29 cellular contexts compared by ENCODE assay signal in genomic region chr3:172559029-172559428, GRCh38. TPM values are rescaled to one million over a fixed set of nuclear protein-coding genes. Genes with fewer than 3 reads are reported as not detected.
DNase-seq lines count a peak whose midpoint lies in the region; ATAC-seq and TF ChIP-seq lines count a peak whose summit lies in the region.
"Had no signal": no experiment of that assay in that cellular context is flagged by ENCODE, and none has a peak within 500 bp of the region (broad histone marks: within the 10 kb centered on the region; RNA-seq: fewer than 3 reads in every experiment).

No MANE protein-coding gene starts in this region.

- H3K27me3 ChIP-seq in esophagus squamous epithelium (no peaks in the 10 kb centered on the region), gastrocnemius medialis (no peaks in the 10 kb centered on the region), MG63 (no peaks in the 10 kb centered on the region)
- H3K27me3 ChIP-seq: dorsolateral prefrontal cortex, hepatocyte, thyroid gland had no signal

- TF ChIP-seq CTCF in esophagus squamous epithelium (IDR thresholded peaks at IDR 0.05) (no peak), gastrocnemius medialis (IDR thresholded peaks at IDR 0.05 in 4 of 5, conservative IDR thresholded peaks at IDR 0.05 in 1 of 5) (no peak)

- peak overlapping the region in 3 of 4 donors; percentile 52 to 88 (median 67) for H3K27ac ChIP-seq in esophagus squamous epithelium
- H3K27ac ChIP-seq in gastrocnemius medialis = peak overlapping the region in 3 of 4 donors; percentile 2 to 56 (median 22)
- H3K27ac ChIP-seq: dorsolateral prefrontal cortex, hepatocyte, prostate gland, thyroid gland had no signal

- H3K9me3 ChIP-seq in esophagus squamous epithelium (no peaks in the 10 kb centered on the region), gastrocnemius medialis (no peaks in the 10 kb centered on the region), MG63 (no peaks in the 10 kb centered on the region)
- H3K9me3 ChIP-seq: mucosa of descending colon, prostate gland, thyroid gland had no signal

- H3K36me3 ChIP-seq in esophagus squamous epithelium (no peaks in the 10 kb centered on the region), gastrocnemius medialis (no peaks in the 10 kb centered on the region), MG63 (no peaks in the 10 kb centered on the region)
- H3K36me3 ChIP-seq: prostate gland, thyroid gland had no signal

- DNase-seq in CD1c-positive myeloid dendritic cell (ENCODE audit: extremely low spot score) = peak; percentile 49
- peak; percentile 31 for DNase-seq in LHCN-M2 (ENCODE audit: low read depth)
- DNase-seq in esophagus squamous epithelium (lab: John Stamatoyannopoulos, UW) = no peak
- DNase-seq in gastrocnemius medialis = peak; percentile 12 to 30
- DNase-seq in MG63 = no peak
- no peak for DNase-seq in NCI-H526 (lab: John Stamatoyannopoulos, UW)
- no peak for DNase-seq in activated CD4-positive, alpha-beta T cell treated with anti-CD3 and anti-CD28 coated beads, Interleukin-2, amount 50 U/mL, for 48 hours
- DNase-seq: activated naive CD4-positive, alpha-beta T cell treated with anti-CD3 and anti-CD28 coated beads, Interleukin-2, amount 10 ng/mL, durations not matched to agents 7 days and 5 days; activated T-cell treated with anti-CD3 and anti-CD28 coated beads, Interleukin-2, amount 50 U/mL, for 72 hours; anterior cingulate cortex; caudate nucleus; COR-L47; dorsolateral prefrontal cortex; foreskin fibroblast; GOT3; immature natural killer cell; mucosa of descending colon; NCI-H1694 treated with DMSO at 0.1 percent for 48 hours; NCI-H2171 treated with DMSO at 0.1 percent for 48 hours; NCI-H524 treated with DMSO at 0.1 percent for 48 hours; SHP77; stimulated activated CD4-positive, alpha-beta T cell treated with anti-CD3 and anti-CD28 coated beads, Interleukin-2, amount 100 ng/mL, for 48 hours; stimulated activated naive B cell treated with anti-CD40 and anti-IgM and Interleukin-4, amounts not matched to agents 10 μg/mL and 1 μg/mL and 100 μg/mL, for 72 hours; thyroid gland had no signal

- TF ChIP-seq POLR2A in esophagus squamous epithelium (IDR thresholded peaks at IDR 0.05) = no peak
- no peak for TF ChIP-seq POLR2A in gastrocnemius medialis (IDR thresholded peaks at IDR 0.05)

- 81 to 90% methylated on average over 3 of the region's 3 CpGs for WGBS in esophagus squamous epithelium, 2 donors

- ATAC-seq in gastrocnemius medialis = peak; percentile 39 to 48
- no peak for ATAC-seq in HG02623 (IDR thresholded peaks at IDR 0.05; ENCODE audit: unreplicated experiment)
- ATAC-seq: activated T-cell treated with anti-CD3 and anti-CD28 coated beads, Interleukin-2, amount 50 U/mL, for 72 hours; left lobe of liver; mucosa of descending colon; stimulated activated naive B cell treated with anti-CD40 and anti-IgM and Interleukin-4, amounts not matched to agents 10 μg/mL and 1 μg/mL and 100 μg/mL, for 72 hours had no signal

- H3K4me3 ChIP-seq in esophagus squamous epithelium (no peak overlapping the region), gastrocnemius medialis (no peak overlapping the region), MG63 (no peak overlapping the region)
- H3K4me3 ChIP-seq: dorsolateral prefrontal cortex, hepatocyte, mucosa of descending colon, prostate gland, thyroid gland had no signal

- in situ Hi-C loops in gastrocnemius medialis (cut with MboI; ENCODE audit: low sequenced_read_pairs in 4 of 4) = no loop called here

- peaks cover 30 to 79% (median 49%) of the 10 kb centered on the region in 3 donors for H3K4me1 ChIP-seq in esophagus squamous epithelium
- H3K4me1 ChIP-seq in gastrocnemius medialis = peaks cover 11 to 16% of the 10 kb centered on the region in 2 donors
- H3K4me1 ChIP-seq: prostate gland had no signal

- intact Hi-C loops in esophagus squamous epithelium (cut with DNase I) (no loop called here), gastrocnemius medialis (cut with DNase I; ENCODE audit: low total_unique reads) (no loop called here)

RNA-seq across cellular contexts. Expression of gene TNFSF10, which starts 35.8 kb away (rescaled TPM):
- total RNA-seq in LHCN-M2 (2014; rRNA removed) (not detected in 2 replicates), esophagus squamous epithelium (100 to 1,000 TPM in 2 of 4 donors, 10 to 100 TPM in 2; 61.7 to 128 (median 83.8) TPM), gastrocnemius medialis (10 to 100 TPM; 10.2 to 32.8 (median 24.3) TPM)
- not detected for polyA plus RNA-seq in LHCN-M2 (2012)
- not detected in 2 replicates for total RNA-seq in MG63 (2014; rRNA removed; shearing (Covaris generic); ENCODE audit: low replicate concordance)
- total RNA-seq: neural crest cell had no signal

Comparison
In these comparisons a context has a peak if more than half of its experiments do, and no peak if none do; other contexts are left out.
1. DNase-seq: peak in CD1c-positive myeloid dendritic cell (single experiment), LHCN-M2 (single experiment) and gastrocnemius medialis (2 of 2); none in esophagus squamous epithelium (single experiment), MG63 (single experiment), NCI-H526 (0 of 2) and activated CD4-positive, alpha-beta T cell treated with anti-CD3 and anti-CD28 coated beads, Interleukin-2, amount 50 U/mL, for 48 hours (0 of 2).
2. RNA of gene TNFSF10, which starts 35.8 kb away (total RNA-seq): 61.7 to 128 TPM in esophagus squamous epithelium and 10.2 to 32.8 TPM in gastrocnemius medialis; not detected in MG63 and not detected in LHCN-M2; every median in the first group is over 10 times any median in the second.